ENCODE assay signal across 17 cellular contexts in genomic region chr10:70761031-70761601, GRCh38. TPM values are rescaled to one million over a fixed set of nuclear protein-coding genes. Genes with fewer than 3 reads are reported as not detected.
DNase-seq lines count a peak whose midpoint lies in the region; ATAC-seq, FAIRE-seq and TF ChIP-seq lines count a peak whose summit lies in the region.
"Had no signal": no experiment of that assay in that cellular context is flagged by ENCODE, and none has a peak within 500 bp of the region (broad histone marks: within the 10 kb centered on the region; RNA-seq: fewer than 3 reads in every experiment).

No MANE protein-coding gene starts in this region.

- no peak overlapping the region for H2AK5ac ChIP-seq in H1 (ENCODE audit: low read depth, low read length)

- H4K20me1 ChIP-seq in H1 (replicated peaks in 1 of 2; ENCODE audit: control insufficient read depth in 1 of 2, insufficient read depth in 2 of 2, low read length in 2 of 2), result no peaks in the 10 kb centered on the region

- no peak overlapping the region for H3K4me3 ChIP-seq in NB4 (ENCODE audit: low read depth, low read length)
- H3K4me3 ChIP-seq in H1 (ENCODE audit: extremely low read depth in 1 of 4, insufficient read depth in 2 of 4, low read depth in 3 of 4, low read length in 4 of 4), result no peak overlapping the region
- H3K4me3 ChIP-seq in psoas muscle, result no peak overlapping the region
- H3K4me3 ChIP-seq: body of pancreas, upper lobe of right lung had no signal

- no peaks in the 10 kb centered on the region for H3K79me1 ChIP-seq in H1 (ENCODE audit: low read depth, low read length)

- peak overlapping the region; percentile 73 for H3K4ac ChIP-seq in H1 (replicated peaks; ENCODE audit: insufficient read length, low read depth, low read length)

- H2BK20ac ChIP-seq in H1 (ENCODE audit: low read length), result no peak overlapping the region; the same call in 1 of the 2 replicates

- POLR2A ChIA-PET in H1 (lab: Charles Lee; ENCODE audit: partially characterized antibody), result interaction anchor here (1.9 kb wide), 1 partner anchor 55 kb away, joined by 8 read pairs; the partner anchor contains the start of gene SGPL1

- H3K23ac ChIP-seq in H1 (ENCODE audit: insufficient read length), result no peak overlapping the region

- TF ChIP-seq POLR2A in NB4 (IDR thresholded peaks at IDR 0.05; ENCODE audit: extremely low read depth, insufficient read length) (no peak), H1 (IDR thresholded peaks at IDR 0.05; ENCODE audit: control extremely low read depth in 1 of 2, low read depth in 2 of 2, low read length in 2 of 2) (no peak)

- H3K36me3 Mint-ChIP-seq in nephron (ENCODE audit: low read depth), result no peaks in the 10 kb centered on the region

- no peak overlapping the region for H3K27ac ChIP-seq in H1 (ENCODE audit: low read depth, low read length)
- H3K27ac ChIP-seq in psoas muscle, result no peak overlapping the region
- H3K27ac ChIP-seq: body of pancreas, upper lobe of right lung had no signal

- peak; percentile 19 to 47; a peak in 2 of 4 replicates for TF ChIP-seq RAD21 in H1 (IDR thresholded peaks at IDR 0.05 in 1 of 2, conservative IDR thresholded peaks at IDR 0.05 in 1 of 2; ENCODE audit: low read depth in 2 of 2, low read length in 2 of 2)

- TF ChIP-seq CTCF in NB4 (IDR thresholded peaks at IDR 0.05; ENCODE audit: low read depth, low read length) (peak; percentile 21), H1 (IDR thresholded peaks at IDR 0.05; ENCODE audit: control extremely low read depth in 1 of 3, insufficient read depth in 1 of 3, low read depth in 1 of 3, low read length in 3 of 3) (peak; percentile 22 to 38 (median 24); a peak in 3 of 4 replicates), nephron (IDR thresholded peaks at IDR 0.05; ENCODE audit: unreplicated experiment in 3 of 3) (peak; percentile 21 to 45 (median 37)), psoas muscle (IDR thresholded peaks at IDR 0.05) (no peak)

- ATAC-seq in psoas muscle, result no peak
- ATAC-seq: body of pancreas, upper lobe of right lung had no signal

- H3K27ac Mint-ChIP-seq in nephron, result peak overlapping the region; percentile 89 to 93 (median 90)

- H3K4me1 ChIP-seq in H1 (replicated peaks in 1 of 4; ENCODE audit: control insufficient read depth in 3 of 4, insufficient read depth in 4 of 4, low read length in 3 of 4) (peaks cover 0 to 18% (median 12%) of the 10 kb centered on the region in 4 experiments; a peak in 6 of 7 replicates), psoas muscle (no peaks in the 10 kb centered on the region)
- H3K4me1 ChIP-seq: body of pancreas, upper lobe of right lung had no signal

- no peaks in the 10 kb centered on the region for H3K79me2 ChIP-seq in H1 (ENCODE audit: control insufficient read depth in 1 of 2, insufficient read depth in 2 of 2, low read length in 2 of 2)

- 58% methylated on average over 6 of the region's 7 CpGs; no CpG with 5 or more reads in 1 of the 2 experiments for WGBS in H1 (ENCODE audit: extremely low coverage in 1 of 2, insufficient coverage in 1 of 2, insufficient read length in 1 of 2, insufficient replicate concordance in 2 of 2, low coverage in 1 of 2, low lambda C conversion rate in 2 of 2, missing lambda C conversion rate in 1 of 2), 2 experiments
- WGBS in psoas muscle, 3 donors, result 75 to 88% (median 80%) methylated on average over 7 of the region's 7 CpGs

- no peak overlapping the region for H3K4me3 Mint-ChIP-seq in nephron

- peaks cover 9% of the 10 kb centered on the region for H3K27me3 Mint-ChIP-seq in nephron (ENCODE audit: low read depth)

- no peak overlapping the region for H4K5ac ChIP-seq in H1 (ENCODE audit: insufficient read length, low read depth, low read length)

- peaks cover 6 to 7% of the 10 kb centered on the region in 2 experiments for H3K9me3 ChIP-seq in H1 (ENCODE audit: insufficient read depth in 2 of 2, low read depth in 1 of 2, low read length in 1 of 2)
- no peaks in the 10 kb centered on the region for H3K9me3 ChIP-seq in psoas muscle
- H3K9me3 ChIP-seq: upper lobe of right lung had no signal

- peaks cover 8% of the 10 kb centered on the region for H3K9me3 Mint-ChIP-seq in nephron

- H2BK120ac ChIP-seq in H1 (replicated peaks; ENCODE audit: low read depth, low read length), result no peak overlapping the region

- H3K14ac ChIP-seq in H1 (ENCODE audit: insufficient read length), result no peak overlapping the region

- H3K23me2 ChIP-seq in H1 (ENCODE audit: low read depth, low read length), result no peaks in the 10 kb centered on the region

- H2BK12ac ChIP-seq in H1 (ENCODE audit: low read depth, low read length), result peak overlapping the region; percentile 11; the same call in 1 of the 2 replicates

- H4K91ac ChIP-seq in H1 (replicated peaks; ENCODE audit: insufficient read length, low read length), result peak overlapping the region; percentile 12

- no peak overlapping the region for H4K8ac ChIP-seq in H1 (ENCODE audit: extremely low read depth, insufficient read depth, low read length)

- 0 out of 2 replicates have a peak overlapping the region, but pooled peaks have one; percentile 35 for H2AFZ ChIP-seq in H1 (ENCODE audit: low read length)

- H3K9ac ChIP-seq in H1 (replicated peaks in 1 of 4; ENCODE audit: extremely low read depth in 1 of 4, low read depth in 3 of 4, low read length in 3 of 4), result no peak overlapping the region; a peak in 2 of 7 replicates

- H2BK15ac ChIP-seq in H1 (ENCODE audit: low read length), result peak overlapping the region; percentile 89; the same call in 1 of the 2 replicates

- TF ChIP-seq EP300 in H1 (IDR thresholded peaks at IDR 0.05; ENCODE audit: borderline replicate concordance in 1 of 2, low read depth in 2 of 2, low read length in 2 of 2), result no peak

- intact Hi-C loops in psoas muscle (cut with DNase I), result no loop called here

- H3K4me1 Mint-ChIP-seq in nephron, result peaks cover 25% of the 10 kb centered on the region

- H3K56ac ChIP-seq in H1 (replicated peaks; ENCODE audit: insufficient read length, low read depth, low read length), result no peak overlapping the region

- CTCF ChIA-PET in H1 (lab: Charles Lee; ENCODE audit: partially characterized antibody), result interaction anchor here (0.6 to 4.4 kb wide), 33 partner anchors 9 to 1566 kb away, joined by 3 to 35 read pairs (median 3); no protein-coding TSS in a partner anchor

- no peaks in the 10 kb centered on the region for H3K36me3 ChIP-seq in H1 (ENCODE audit: control insufficient read depth in 2 of 4, insufficient read depth in 4 of 4, low read length in 3 of 4)
- no peaks in the 10 kb centered on the region for H3K36me3 ChIP-seq in psoas muscle (ENCODE audit: insufficient read depth in 1 of 2, low read depth in 1 of 2)
- H3K36me3 ChIP-seq: upper lobe of right lung had no signal

- no peaks in the 10 kb centered on the region for H3K27me3 ChIP-seq in H1 (replicated peaks in 1 of 4; ENCODE audit: control insufficient read depth in 3 of 4, extremely low read depth in 1 of 4, insufficient read depth in 3 of 4, low read length in 3 of 4)
- no peaks in the 10 kb centered on the region for H3K27me3 ChIP-seq in psoas muscle (ENCODE audit: insufficient read depth in 3 of 3, low read length in 2 of 3)
- H3K27me3 ChIP-seq: body of pancreas, upper lobe of right lung had no signal

- H2BK5ac ChIP-seq in H1 (ENCODE audit: low read depth, low read length), result 0 out of 2 replicates have a peak overlapping the region, but pooled peaks have one; percentile 69

- no peak overlapping the region for H3K18ac ChIP-seq in H1 (ENCODE audit: extremely low read depth, low read length)

- no peak overlapping the region for H3K4me2 ChIP-seq in H1 (ENCODE audit: insufficient read depth in 1 of 2, low read depth in 2 of 2, low read length in 2 of 2)

- no peak for FAIRE-seq in H1 (lab: Jason Lieb, UNC)
- FAIRE-seq: GM12892, TTC549 had no signal

- DNase-seq in DMS114 treated with DMSO at 0.1 percent for 48 hours (lab: John Stamatoyannopoulos, UW; ENCODE audit: unreplicated experiment) (peak; percentile 31), NB4 (ENCODE audit: low read depth) (peak; percentile 30), H1 (ENCODE audit: low read depth in 1 of 2, low spot score in 2 of 2) (peak in 1 of 2 experiments; percentile 58), RPMI8226 (no peak), DMS79 treated with DMSO at 0.1 percent for 48 hours (lab: John Stamatoyannopoulos, UW) (no peak), psoas muscle (no peak), DMS 273 treated with DMSO at 0.1 percent for 48 hours (lab: John Stamatoyannopoulos, UW) (no peak)
- DNase-seq: COR-L47, NCI-H2107, upper lobe of right lung had no signal

TF ChIP-seq in H1, 55 proteins besides CTCF, POLR2A, EP300 and RAD21 (continues in another document):
- TF ChIP-seq PHF8 (conservative IDR thresholded peaks at IDR 0.05; ENCODE audit: low read depth, low read length) (no peak), SAP30 (IDR thresholded peaks at IDR 0.05; ENCODE audit: insufficient read depth, insufficient replicate concordance, low read length) (no peak), CBX8 (IDR thresholded peaks at IDR 0.05; ENCODE audit: borderline replicate concordance, low read depth, low read length) (no peak)

RNA-seq across cellular contexts. Expression of gene TBATA, which starts 24.1 kb away (rescaled TPM):
- not detected in 2 replicates for total RNA-seq in H1 (2021; fragmentation: NEBNext Ultra II Directional; extraction: Animal tissue kit (Norgen Biotek cat#: 25700))
- polyA plus RNA-seq in H1 (2011; rRNA removed), result not detected in 2 replicates
- not detected for polyA plus RNA-seq in H1 (2011; cell fraction: cytosol; rRNA removed)
- polyA plus RNA-seq in H1 (2011; cell fraction: nucleus; rRNA removed), result not detected
- polyA plus RNA-seq in H1 (2012, experiment 1 of 2), result not detected in 4 replicates
- not detected for polyA plus RNA-seq in H1 (2012, experiment 2 of 2)
- polyA plus RNA-seq in H1 (2013, experiment 1 of 2), result not detected
- not detected for polyA plus RNA-seq in H1 (2013, experiment 2 of 2)
- polyA minus RNA-seq in H1 (2011; rRNA and poly(A)+ RNA removed), result not detected in 2 replicates
- not detected for polyA minus RNA-seq in H1 (2011; cell fraction: cytosol; rRNA and poly(A)+ RNA removed)
- not detected for polyA minus RNA-seq in H1 (2011; cell fraction: nucleus; rRNA and poly(A)+ RNA removed)
- not detected for total RNA-seq in psoas muscle
- not detected for polyA plus RNA-seq in psoas muscle
- total RNA-seq: body of pancreas, fibroblast of lung, liver, RPMI7951, upper lobe of right lung had no signal
- polyA plus RNA-seq: fibroblast of lung, liver had no signal

RNA-seq across cellular contexts. Expression of gene SGPL1, which starts 54.6 kb away (rescaled TPM):
- total RNA-seq in H1 (2021; fragmentation: NEBNext Ultra II Directional; extraction: Animal tissue kit (Norgen Biotek cat#: 25700)), result 51.6 and 52.8 TPM in 2 replicates
- polyA plus RNA-seq in H1 (2011; rRNA removed) (15.9 and 20.5 TPM in 2 replicates), psoas muscle (1 to 10 TPM; 3.7 to 7.4 (median 5.2) TPM)
- 23.1 TPM for polyA plus RNA-seq in H1 (2011; cell fraction: cytosol; rRNA removed)
- 16.8 TPM for polyA plus RNA-seq in H1 (2011; cell fraction: nucleus; rRNA removed)
- 23.7 to 30.6 TPM (median 24.4 TPM) in 4 replicates for polyA plus RNA-seq in H1 (2012, experiment 1 of 2)
- polyA plus RNA-seq in H1 (2012, experiment 2 of 2), result 7.2 TPM
- polyA plus RNA-seq in H1 (2013, experiment 1 of 2), result 24.3 TPM
- 27.1 TPM for polyA plus RNA-seq in H1 (2013, experiment 2 of 2)
- polyA minus RNA-seq in H1 (2011; rRNA and poly(A)+ RNA removed), result 58.8 and 63.0 TPM in 2 replicates
- 28.0 TPM for polyA minus RNA-seq in H1 (2011; cell fraction: cytosol; rRNA and poly(A)+ RNA removed)
- polyA minus RNA-seq in H1 (2011; cell fraction: nucleus; rRNA and poly(A)+ RNA removed), result 28.5 TPM
- 10 to 100 TPM in 2 of 4 donors, 1 to 10 TPM in 2; 9.5 to 15.1 (median 11.5) TPM for total RNA-seq in psoas muscle

Comparison
In these comparisons a context has a peak if more than half of its experiments do, and no peak if none do; other contexts are left out.
1. DNase-seq: peak in DMS114 treated with DMSO at 0.1 percent for 48 hours (single experiment) and NB4 (single experiment); none in RPMI8226 (single experiment), DMS79 treated with DMSO at 0.1 percent for 48 hours (single experiment), psoas muscle (0 of 2) and DMS 273 treated with DMSO at 0.1 percent for 48 hours (single experiment).